1 cellular context compared by ENCODE assay signal in the genomic region with DNA sequence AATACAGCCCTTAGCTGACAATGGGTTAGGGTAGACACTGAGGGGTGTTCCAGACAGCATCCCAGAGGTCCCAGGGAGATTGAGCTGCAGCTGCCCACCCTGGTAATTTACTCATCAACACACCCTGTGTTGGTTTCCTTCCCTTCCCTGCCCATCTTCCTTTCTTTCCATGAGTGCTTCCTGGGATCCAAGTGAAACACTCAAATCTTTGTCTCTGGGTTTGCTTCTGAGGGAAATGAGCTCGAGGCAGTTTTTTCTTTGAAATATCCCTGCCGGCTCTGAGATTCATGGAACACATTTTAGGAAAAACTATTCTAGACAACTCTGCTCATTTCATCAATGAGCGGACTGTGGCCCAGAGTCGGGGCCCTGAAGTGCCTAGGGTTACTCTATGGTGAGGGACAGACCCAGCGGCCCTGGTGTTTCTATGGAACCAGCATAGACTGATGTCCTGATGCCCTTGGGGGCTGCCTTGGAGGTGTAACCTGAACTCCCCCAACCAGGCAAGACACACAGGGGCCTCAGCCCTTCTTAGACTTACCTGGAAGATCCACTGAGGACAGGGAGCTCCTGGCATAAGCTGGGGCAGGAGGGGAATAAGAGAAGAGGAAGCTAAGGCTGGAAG.
TF ChIP-seq lines count a peak whose summit lies in the region.

No MANE protein-coding gene starts in this region.

TF ChIP-seq in H1, 55 proteins besides CTCF, POLR2A, EP300 and RAD21 (continued from another document):
- TF ChIP-seq BRCA1 (IDR thresholded peaks at IDR 0.05; ENCODE audit: low read depth, low read length): no peak
- no peak for TF ChIP-seq GTF2F1 (IDR thresholded peaks at IDR 0.05; ENCODE audit: borderline replicate concordance, low read depth, low read length)
- TF ChIP-seq CTBP2 (IDR thresholded peaks at IDR 0.05; ENCODE audit: borderline replicate concordance, insufficient read depth, insufficient read length, low read length): no peak
- TF ChIP-seq TAF1 (IDR thresholded peaks at IDR 0.05; ENCODE audit: low read depth, low read length): no peak
- no peak for TF ChIP-seq POLR2AphosphoS5 (IDR thresholded peaks at IDR 0.05; ENCODE audit: low read depth, low read length)
- no peak for TF ChIP-seq SUZ12 (IDR thresholded peaks at IDR 0.05; ENCODE audit: low read length)
- no peak for TF ChIP-seq RFX5 (IDR thresholded peaks at IDR 0.05; ENCODE audit: borderline replicate concordance, low read depth, low read length)
- no peak for TF ChIP-seq POU5F1 (IDR thresholded peaks at IDR 0.05; ENCODE audit: low read depth, low read length)
- TF ChIP-seq KDM4A (IDR thresholded peaks at IDR 0.05; ENCODE audit: low read depth, low read length, severe bottlenecking): no peak
